Comparison of ENCODE assay signal across 8 cellular contexts in the genomic region with DNA sequence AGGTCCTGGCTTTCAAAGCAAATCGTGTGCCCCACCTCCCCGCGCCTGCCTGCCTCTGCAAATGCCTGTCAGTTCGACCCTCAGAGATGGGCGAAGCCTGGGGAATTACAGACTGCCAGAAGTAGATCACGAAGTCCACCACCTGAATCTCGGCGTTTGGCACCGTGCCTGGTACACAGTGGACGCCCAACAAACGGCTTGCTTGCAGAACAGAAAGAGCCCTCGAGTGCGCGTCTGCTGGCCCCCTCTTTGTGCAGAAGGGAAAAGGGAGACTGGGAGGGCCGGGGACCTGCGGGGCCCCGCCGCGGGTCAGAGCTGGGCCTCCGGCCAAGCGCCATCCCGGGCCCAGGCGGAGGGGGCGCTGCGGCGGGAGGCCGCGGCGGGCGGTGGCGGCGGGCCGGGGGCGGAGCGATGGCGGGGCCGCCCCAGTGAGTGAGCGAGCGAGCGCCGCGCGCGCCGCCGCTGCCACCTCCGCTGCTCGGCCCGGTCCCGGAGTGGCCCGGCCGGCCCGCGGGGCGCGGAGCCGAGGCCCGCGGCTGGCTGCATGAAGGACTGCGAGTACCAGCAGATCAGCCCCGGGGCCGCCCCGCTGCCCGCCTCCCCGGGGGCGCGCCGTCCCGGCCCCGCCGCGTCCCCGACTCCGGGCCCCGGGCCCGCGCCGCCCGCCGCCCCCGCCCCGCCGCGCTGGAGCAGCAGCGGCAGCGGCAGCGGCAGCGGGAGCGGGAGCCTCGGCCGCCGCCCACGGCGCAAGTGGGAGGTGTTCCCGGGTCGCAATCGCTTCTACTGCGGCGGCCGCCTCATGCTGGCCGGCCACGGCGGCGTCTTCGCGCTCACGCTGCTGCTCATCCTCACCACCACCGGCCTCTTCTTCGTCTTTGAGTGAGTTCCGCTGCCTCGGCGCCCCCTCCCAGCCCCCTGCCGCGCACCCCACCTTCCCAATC. TPM values are rescaled to one million over a fixed set of nuclear protein-coding genes. Genes with fewer than 3 reads are reported as not detected.
DNase-seq lines count a peak whose midpoint lies in the region; ATAC-seq and TF ChIP-seq lines count a peak whose summit lies in the region.

A gene with protein sequence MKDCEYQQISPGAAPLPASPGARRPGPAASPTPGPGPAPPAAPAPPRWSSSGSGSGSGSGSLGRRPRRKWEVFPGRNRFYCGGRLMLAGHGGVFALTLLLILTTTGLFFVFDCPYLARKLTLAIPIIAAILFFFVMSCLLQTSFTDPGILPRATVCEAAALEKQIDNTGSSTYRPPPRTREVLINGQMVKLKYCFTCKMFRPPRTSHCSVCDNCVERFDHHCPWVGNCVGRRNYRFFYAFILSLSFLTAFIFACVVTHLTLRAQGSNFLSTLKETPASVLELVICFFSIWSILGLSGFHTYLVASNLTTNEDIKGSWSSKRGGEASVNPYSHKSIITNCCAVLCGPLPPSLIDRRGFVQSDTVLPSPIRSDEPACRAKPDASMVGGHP (plus strand): TSS at position 428 of the 941 bp plus-strand sequence. CDS start 117 bp downstream, at position 545.

- ATAC-seq in GM18867 (IDR thresholded peaks at IDR 0.05; ENCODE audit: unreplicated experiment), result peak; percentile 81
- peak; percentile 85 for ATAC-seq in HG03280 (IDR thresholded peaks at IDR 0.05; ENCODE audit: unreplicated experiment)
- ATAC-seq in mucosa of descending colon, result peak; percentile 95

- no peaks in the 10 kb centered on the region for H3K36me3 ChIP-seq in mucosa of descending colon (ENCODE audit: low read depth)

- H3K27ac ChIP-seq in epithelial cell of prostate, result peak within 1 kb of the TSS; percentile 40

- TF ChIP-seq CTCF in AG09319 (IDR thresholded peaks at IDR 0.05; ENCODE audit: low read depth, low read length) (peak; percentile 29), mucosa of descending colon (IDR thresholded peaks at IDR 0.05) (peak; percentile 59)

- H3K4me3 ChIP-seq in mucosa of descending colon, result peak within 1 kb of the TSS; percentile 44

- intact Hi-C loops in mucosa of descending colon (cut with DNase I, micrococcal nuclease), result no loop called here

- H3K4me1 ChIP-seq in mucosa of descending colon (ENCODE audit: low read depth), result peaks cover 19% of the 10 kb centered on the region

- DNase-seq in AG09319 (ENCODE audit: extremely low read depth, low read depth), result no peak
- peak; percentile 39 to 64 for DNase-seq in NOMO-1 (lab: John Stamatoyannopoulos, UW; ENCODE audit: unreplicated experiment in 2 of 2)
- peak; percentile 66 for DNase-seq in activated T-cell treated with anti-CD3 and anti-CD28 coated beads for 24 hours (ENCODE audit: low read depth)
- no peak for DNase-seq in epithelial cell of prostate (ENCODE audit: low read depth, low spot score)
- peak; percentile 75 to 86 (median 84) for DNase-seq in mucosa of descending colon
- DNase-seq in stimulated activated CD8-positive, alpha-beta memory T cell treated with anti-CD3 and anti-CD28 coated beads, Interleukin-4, amount 100 ng/mL, for 48 hours, result peak; percentile 82

- no peaks in the 10 kb centered on the region for H3K9me3 ChIP-seq in mucosa of descending colon

RNA-seq across cellular contexts. Expression of the gene that starts here (rescaled TPM):
- total RNA-seq in mucosa of descending colon, result 10 to 100 TPM; 22.8 to 30.5 (median 26.9) TPM

Comparison
In these comparisons a context has a peak if more than half of its experiments do, and no peak if none do; other contexts are left out.
1. DNase-seq: peak in NOMO-1 (2 of 2), activated T-cell treated with anti-CD3 and anti-CD28 coated beads for 24 hours (single experiment), mucosa of descending colon (3 of 3) and stimulated activated CD8-positive, alpha-beta memory T cell treated with anti-CD3 and anti-CD28 coated beads, Interleukin-4, amount 100 ng/mL, for 48 hours (single experiment); none in AG09319 (single experiment) and epithelial cell of prostate (single experiment).
2. Peak in every context shown above with its lines, with median percentiles within 50 percentile points of each other: ATAC-seq.